Comparison of ENCODE assay signal across 15 cellular contexts in the genomic region with DNA sequence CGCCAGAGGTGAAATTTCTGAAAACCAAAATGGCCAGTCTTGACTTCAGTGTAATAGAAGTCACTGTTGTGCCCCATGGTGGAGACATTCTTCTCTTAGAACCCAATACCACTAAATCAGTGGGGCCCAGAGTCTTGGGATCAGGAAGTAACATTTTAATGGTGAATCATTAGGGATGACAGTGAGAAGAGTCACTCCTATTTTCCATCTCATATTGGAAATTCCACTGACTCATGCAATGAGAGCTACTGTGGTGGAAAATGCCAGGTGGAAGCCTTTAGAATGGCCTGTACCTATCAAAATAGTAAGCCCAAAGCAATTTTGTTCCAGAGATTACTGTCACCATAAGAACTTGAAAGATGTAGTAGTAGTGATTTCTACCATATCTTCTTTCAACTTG. TPM values are rescaled to one million over a fixed set of nuclear protein-coding genes. Genes with fewer than 3 reads are reported as not detected.
DNase-seq lines count a peak whose midpoint lies in the region; ATAC-seq and TF ChIP-seq lines count a peak whose summit lies in the region.
"Had no signal": no experiment of that assay in that cellular context is flagged by ENCODE, and none has a peak within 500 bp of the region (broad histone marks: within the 10 kb centered on the region; RNA-seq: fewer than 3 reads in every experiment).

No MANE protein-coding gene starts in this region.

- H3K36me3 ChIP-seq in MG63 (no peaks in the 10 kb centered on the region), skeletal muscle satellite cell (ENCODE audit: insufficient read depth, low read length) (no peaks in the 10 kb centered on the region)

- no peak for DNase-seq in activated T-cell treated with anti-CD3 and anti-CD28 coated beads, Interleukin-2, amount 50 U/mL, for 4 hours
- DNase-seq in activated T-cell treated with anti-CD3 and anti-CD28 coated beads for 4 hours (no peak), MG63 (peak; percentile 45), dermis blood vessel endothelial cell (peak; percentile 45), progenitor cell of endocrine pancreas (ENCODE audit: low spot score, unreplicated experiment) (no peak), NCI-H2171 treated with DMSO at 0.1 percent for 48 hours (lab: John Stamatoyannopoulos, UW) (no peak)
- DNase-seq: activated CD4-positive, alpha-beta T cell treated with anti-CD3 and anti-CD28 coated beads, Interleukin-2, amount 50 U/mL, for 1 hour; C1 segment of cervical spinal cord; NCI-H345; SHP77 had no signal

- H3K27me3 Mint-ChIP-seq in activated T-cell treated with anti-CD3 and anti-CD28 coated beads, Interleukin-2, amount 50 U/mL, for 4 hours (ENCODE audit: low read depth): peaks cover 34% of the 10 kb centered on the region
- peaks cover 24% of the 10 kb centered on the region for H3K27me3 Mint-ChIP-seq in progenitor cell of endocrine pancreas

- peaks cover 5% of the 10 kb centered on the region for H3K9me3 Mint-ChIP-seq in activated T-cell treated with anti-CD3 and anti-CD28 coated beads, Interleukin-2, amount 50 U/mL, for 4 hours
- no peaks in the 10 kb centered on the region for H3K9me3 Mint-ChIP-seq in progenitor cell of endocrine pancreas (ENCODE audit: low read depth)

- peak; percentile 93 to 95 for ATAC-seq in activated T-cell treated with anti-CD3 and anti-CD28 coated beads, Interleukin-2, amount 50 U/mL, for 4 hours
- ATAC-seq in GM21367 (IDR thresholded peaks at IDR 0.05; ENCODE audit: unreplicated experiment): no peak

- no peak overlapping the region for H3K9ac ChIP-seq in skeletal muscle satellite cell (ENCODE audit: low read depth, low read length)

- H3K36me3 Mint-ChIP-seq in activated T-cell treated with anti-CD3 and anti-CD28 coated beads, Interleukin-2, amount 50 U/mL, for 4 hours (ENCODE audit: insufficient read depth): no peaks in the 10 kb centered on the region
- no peaks in the 10 kb centered on the region for H3K36me3 Mint-ChIP-seq in progenitor cell of endocrine pancreas (ENCODE audit: insufficient read depth)
- H3K36me3 Mint-ChIP-seq: brain, IgD-negative memory B cell had no signal

- no peak for TF ChIP-seq CTCF in progenitor cell of endocrine pancreas (IDR thresholded peaks at IDR 0.05; ENCODE audit: unreplicated experiment)

- H3K9me3 ChIP-seq in MG63: peaks cover 5% of the 10 kb centered on the region
- no peaks in the 10 kb centered on the region for H3K9me3 ChIP-seq in skeletal muscle satellite cell (replicated peaks; ENCODE audit: low read length)

- no peaks in the 10 kb centered on the region for H3K27me3 ChIP-seq in MG63
- no peaks in the 10 kb centered on the region for H3K27me3 ChIP-seq in skeletal muscle satellite cell (ENCODE audit: control insufficient read depth, insufficient read depth, low read length)

- H3K4me1 Mint-ChIP-seq in activated T-cell treated with anti-CD3 and anti-CD28 coated beads, Interleukin-2, amount 50 U/mL, for 4 hours (ENCODE audit: low read depth): peaks cover 12% of the 10 kb centered on the region
- no peaks in the 10 kb centered on the region for H3K4me1 Mint-ChIP-seq in progenitor cell of endocrine pancreas (ENCODE audit: low read depth)
- H3K4me1 Mint-ChIP-seq: brain, mesothelial cell of epicardium had no signal

- H3K4me3 Mint-ChIP-seq in activated T-cell treated with anti-CD3 and anti-CD28 coated beads, Interleukin-2, amount 50 U/mL, for 4 hours: no peak overlapping the region
- no peak overlapping the region for H3K4me3 Mint-ChIP-seq in progenitor cell of endocrine pancreas (ENCODE audit: low read depth)
- H3K4me3 Mint-ChIP-seq: brain, IgD-negative memory B cell, mesothelial cell of epicardium had no signal

- no peak overlapping the region for H3K27ac Mint-ChIP-seq in progenitor cell of endocrine pancreas
- H3K27ac Mint-ChIP-seq: brain, IgD-negative memory B cell, mesothelial cell of epicardium had no signal

- H3K4me3 ChIP-seq in MG63: no peak overlapping the region
- H3K4me3 ChIP-seq in skeletal muscle satellite cell (ENCODE audit: low read length): no peak overlapping the region

- peak overlapping the region; percentile 28 for H3K4me2 ChIP-seq in skeletal muscle satellite cell (ENCODE audit: low read length)

- peaks cover 19% of the 10 kb centered on the region for H3K4me1 ChIP-seq in skeletal muscle satellite cell (ENCODE audit: control insufficient read depth, insufficient read depth, low read length)

RNA-seq across cellular contexts. Expression of a gene that starts 20.6 kb away (rescaled TPM):
- total RNA-seq in activated T-cell treated with anti-CD3 and anti-CD28 coated beads, Interleukin-2, amount 50 U/mL, for 4 hours: under 1 TPM in 2 of 3 donors, not detected in 1; 0.16 to 0.37 TPM
- 2.4 and 2.7 TPM in 2 replicates for total RNA-seq in MG63 (2014; rRNA removed; shearing (Covaris generic); ENCODE audit: low replicate concordance)
- 0.68 and 0.74 TPM in 2 replicates for total RNA-seq in dermis blood vessel endothelial cell
- total RNA-seq in skeletal muscle satellite cell (2012; rRNA removed): 1.1 and 3.0 TPM in 2 replicates
- 0.43 and 0.71 TPM in 2 replicates for total RNA-seq in progenitor cell of endocrine pancreas

RNA-seq across cellular contexts. Expression of a gene that starts 28.8 kb away (rescaled TPM):
- total RNA-seq in activated T-cell treated with anti-CD3 and anti-CD28 coated beads, Interleukin-2, amount 50 U/mL, for 4 hours: 1 to 10 TPM; 2.3 to 8.3 (median 5.6) TPM
- 568 and 693 TPM in 2 replicates for total RNA-seq in MG63 (2014; rRNA removed; shearing (Covaris generic); ENCODE audit: low replicate concordance)
- total RNA-seq in dermis blood vessel endothelial cell: 579 and 920 TPM in 2 replicates
- 470 and 733 TPM in 2 replicates for total RNA-seq in skeletal muscle satellite cell (2012; rRNA removed)
- total RNA-seq in progenitor cell of endocrine pancreas: 87.3 and 97.3 TPM in 2 replicates

Comparison
In these comparisons a context has a peak if more than half of its experiments do, and no peak if none do; other contexts are left out.
1. DNase-seq: peak in MG63 (single experiment) and dermis blood vessel endothelial cell (single experiment); none in activated T-cell treated with anti-CD3 and anti-CD28 coated beads, Interleukin-2, amount 50 U/mL, for 4 hours (single experiment), activated T-cell treated with anti-CD3 and anti-CD28 coated beads for 4 hours (single experiment), progenitor cell of endocrine pancreas (single experiment) and NCI-H2171 treated with DMSO at 0.1 percent for 48 hours (single experiment).